10 cellular contexts compared by ENCODE assay signal in the genomic region with DNA sequence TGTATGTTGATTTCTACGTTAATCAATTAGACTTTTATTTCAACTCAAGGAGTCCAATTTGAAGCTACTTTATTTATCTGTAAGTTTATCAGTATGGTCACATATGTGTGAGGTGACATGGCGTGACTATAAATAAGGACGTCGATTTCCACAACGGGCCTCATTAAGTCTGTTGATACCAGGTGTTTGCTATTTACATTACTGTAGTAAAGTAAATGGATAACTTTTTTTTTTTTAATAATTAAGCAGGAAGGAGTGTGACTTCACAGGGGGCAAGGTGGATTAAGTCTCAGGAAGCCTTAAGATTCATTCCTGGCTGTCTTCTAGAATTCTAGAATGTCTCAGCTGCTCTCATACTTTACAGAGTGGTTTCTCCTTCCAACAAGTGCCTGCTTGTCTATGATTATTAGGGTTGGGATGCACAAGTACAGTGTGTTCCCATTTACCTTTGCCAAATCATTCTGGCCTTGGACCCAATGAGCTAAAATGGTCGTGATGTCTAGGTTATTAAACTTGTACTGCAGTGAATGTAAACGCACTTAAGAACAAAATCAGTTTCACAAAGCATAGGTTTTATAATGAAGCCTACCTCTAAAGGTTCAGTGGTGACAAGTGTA. TPM values are rescaled to one million over a fixed set of nuclear protein-coding genes. Genes with fewer than 3 reads are reported as not detected.
DNase-seq lines count a peak whose midpoint lies in the region; ATAC-seq and TF ChIP-seq lines count a peak whose summit lies in the region.
"Had no signal": no experiment of that assay in that cellular context is flagged by ENCODE, and none has a peak within 500 bp of the region (broad histone marks: within the 10 kb centered on the region; RNA-seq: fewer than 3 reads in every experiment).

No MANE protein-coding gene starts in this region.

- peak overlapping the region; percentile 16; the same call in 1 of the 2 replicates for H3K4me3 ChIP-seq in HFF-Myc (replicated peaks; ENCODE audit: low read depth, low read length)
- H3K4me3 ChIP-seq in right atrium auricular region = no peak overlapping the region
- H3K4me3 ChIP-seq in thoracic aorta = peak overlapping the region; percentile 30
- H3K4me3 ChIP-seq: lung had no signal

- H3K36me3 ChIP-seq in right atrium auricular region (no peaks in the 10 kb centered on the region), thoracic aorta (no peaks in the 10 kb centered on the region)

- TF ChIP-seq CTCF in HFF-Myc (IDR thresholded peaks at IDR 0.05; ENCODE audit: low read depth, low read length, missing control alignments) = no peak
- no peak for TF ChIP-seq CTCF in right atrium auricular region (IDR thresholded peaks at IDR 0.05)
- TF ChIP-seq CTCF in thoracic aorta (IDR thresholded peaks at IDR 0.05) = no peak

- ATAC-seq in SK-N-SH treated with all-trans-retinoic acid at 6 μM for 48 hours = peak; percentile 9
- no peak for ATAC-seq in thoracic aorta (ENCODE audit: insufficient number of reproducible peaks, low FRiP score, low read depth)
- no peak for ATAC-seq in HG03280 (IDR thresholded peaks at IDR 0.05; ENCODE audit: unreplicated experiment)
- ATAC-seq: stimulated activated effector memory CD8-positive, alpha-beta T cell treated with anti-CD3 and anti-CD28 coated beads, Interleukin-12 subunit alpha, Interleukin-12 subunit beta, amount 100 ng/mL, for 72 hours had no signal

- H3K9me3 ChIP-seq in right atrium auricular region (no peaks in the 10 kb centered on the region), thoracic aorta (no peaks in the 10 kb centered on the region)

- DNase-seq in HFF-Myc (ENCODE audit: extremely low read depth, low read depth) (no peak), right atrium auricular region (ENCODE audit: low spot score) (no peak), thoracic aorta (ENCODE audit: low spot score) (no peak), HuH-7.5 (ENCODE audit: low spot score) (no peak)
- no peak for DNase-seq in activated CD4-positive, alpha-beta T cell treated with anti-CD3 and anti-CD28 coated beads for 1 hour
- DNase-seq: H7 had no signal

- peaks cover 0 to 43% of the 10 kb centered on the region in 2 donors for H3K4me1 ChIP-seq in right atrium auricular region
- peaks cover 34 to 58% of the 10 kb centered on the region in 2 donors for H3K4me1 ChIP-seq in thoracic aorta (ENCODE audit: control insufficient read depth in 1 of 2, low read depth in 2 of 2)

- H3K27ac ChIP-seq in right atrium auricular region (peak overlapping the region; percentile 65 to 78), thoracic aorta (peak overlapping the region; percentile 59 to 87)

- H3K27me3 ChIP-seq in right atrium auricular region (no peaks in the 10 kb centered on the region), thoracic aorta (replicated peaks; ENCODE audit: insufficient read depth) (no peaks in the 10 kb centered on the region)

TF ChIP-seq in SK-N-SH treated with all-trans-retinoic acid at 6 μM for 48 hours, 23 proteins besides CTCF, POLR2A, EP300 and RAD21:
- TF ChIP-seq ZNF8 (CRISPR knock-in tag; IDR thresholded peaks at IDR 0.05) = no peak
- TF ChIP-seq ISL1 (CRISPR knock-in tag; IDR thresholded peaks at IDR 0.05) = no peak
- no peak for TF ChIP-seq ZC3H10 (CRISPR knock-in tag; IDR thresholded peaks at IDR 0.05)
- TF ChIP-seq ZNF565 (CRISPR knock-in tag; conservative IDR thresholded peaks at IDR 0.05; ENCODE audit: low read depth) = no peak
- TF ChIP-seq BACH2 (CRISPR knock-in tag; IDR thresholded peaks at IDR 0.05; ENCODE audit: borderline replicate concordance) = no peak
- no peak for TF ChIP-seq POU6F1 (CRISPR knock-in tag; IDR thresholded peaks at IDR 0.05; ENCODE audit: borderline replicate concordance, low read depth)
- no peak for TF ChIP-seq RARB (CRISPR knock-in tag; IDR thresholded peaks at IDR 0.05)
- no peak for TF ChIP-seq ARNTL (CRISPR knock-in tag; IDR thresholded peaks at IDR 0.05; ENCODE audit: borderline replicate concordance, low read depth)
- no peak for TF ChIP-seq ZFP30 (CRISPR knock-in tag; IDR thresholded peaks at IDR 0.05)
- TF ChIP-seq TSHZ2 (CRISPR knock-in tag; IDR thresholded peaks at IDR 0.05) = no peak
- TF ChIP-seq, protein P1, sequence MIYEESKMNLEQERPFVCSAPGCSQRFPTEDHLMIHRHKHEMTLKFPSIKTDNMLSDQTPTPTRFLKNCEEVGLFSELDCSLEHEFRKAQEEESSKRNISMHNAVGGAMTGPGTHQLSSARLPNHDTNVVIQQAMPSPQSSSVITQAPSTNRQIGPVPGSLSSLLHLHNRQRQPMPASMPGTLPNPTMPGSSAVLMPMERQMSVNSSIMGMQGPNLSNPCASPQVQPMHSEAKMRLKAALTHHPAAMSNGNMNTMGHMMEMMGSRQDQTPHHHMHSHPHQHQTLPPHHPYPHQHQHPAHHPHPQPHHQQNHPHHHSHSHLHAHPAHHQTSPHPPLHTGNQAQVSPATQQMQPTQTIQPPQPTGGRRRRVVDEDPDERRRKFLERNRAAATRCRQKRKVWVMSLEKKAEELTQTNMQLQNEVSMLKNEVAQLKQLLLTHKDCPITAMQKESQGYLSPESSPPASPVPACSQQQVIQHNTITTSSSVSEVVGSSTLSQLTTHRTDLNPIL (CRISPR knock-in tag; IDR thresholded peaks at IDR 0.05; ENCODE audit: low read depth) = no peak
- TF ChIP-seq GLIS3 (CRISPR knock-in tag; IDR thresholded peaks at IDR 0.05) = no peak
- no peak for TF ChIP-seq ZFP3 (CRISPR knock-in tag; IDR thresholded peaks at IDR 0.05)
- TF ChIP-seq SNAI2 (CRISPR knock-in tag; IDR thresholded peaks at IDR 0.05) = no peak
- TF ChIP-seq CSRNP3 (CRISPR knock-in tag; IDR thresholded peaks at IDR 0.05) = no peak
- no peak for TF ChIP-seq TOX (CRISPR knock-in tag; IDR thresholded peaks at IDR 0.05; ENCODE audit: borderline replicate concordance)
- TF ChIP-seq ESRRG (CRISPR knock-in tag; IDR thresholded peaks at IDR 0.05) = no peak
- no peak for TF ChIP-seq ZNF70 (CRISPR knock-in tag; IDR thresholded peaks at IDR 0.05)
- TF ChIP-seq PPARA (CRISPR knock-in tag; IDR thresholded peaks at IDR 0.05; ENCODE audit: borderline replicate concordance) = no peak
- no peak for TF ChIP-seq OSR1 (CRISPR knock-in tag; IDR thresholded peaks at IDR 0.05)

RNA-seq across cellular contexts. Expression of gene MAP3K7CL, which starts 15.5 kb away (rescaled TPM):
- total RNA-seq in right atrium auricular region (10 to 100 TPM in 1 of 2 donors, 1 to 10 TPM in 1; 1.7 to 15.5 TPM), thoracic aorta (10 to 100 TPM; 20.3 to 41.2 TPM)
- total RNA-seq: H7 had no signal

Comparison
In these comparisons a context has a peak if more than half of its experiments do, and no peak if none do; other contexts are left out.
1. H3K4me3 ChIP-seq: peak in HFF-Myc (single experiment) and thoracic aorta (single experiment); none in right atrium auricular region (0 of 2).